In the genomic region with DNA sequence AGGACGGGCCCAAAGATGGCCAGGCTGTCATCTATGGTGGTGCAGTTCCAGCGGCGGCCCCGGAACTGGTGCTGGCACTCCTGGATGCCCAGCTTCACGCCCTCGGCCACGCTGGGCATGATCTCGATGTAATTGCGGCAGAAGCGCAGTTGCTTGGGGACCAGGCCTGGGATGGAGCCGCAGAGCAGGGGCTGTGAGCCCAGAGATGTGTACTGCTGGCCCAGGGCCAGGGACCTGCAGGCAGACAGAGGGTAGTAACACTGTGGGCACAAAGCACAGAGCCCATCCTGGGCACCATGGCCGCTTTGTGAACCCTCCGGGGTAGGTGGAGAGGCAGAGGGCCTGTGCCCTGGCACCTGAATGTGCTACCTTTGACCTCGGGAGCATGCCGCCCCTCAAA, we compare ENCODE assay signal across 1 cellular context.
TF ChIP-seq lines count a peak whose summit lies in the region.

No MANE protein-coding gene starts in this region.

TF ChIP-seq in H1, 55 proteins besides CTCF, POLR2A, EP300 and RAD21:
- peak; percentile 10 for TF ChIP-seq EZH2 (IDR thresholded peaks at IDR 0.05; ENCODE audit: low read depth, low read length, severe bottlenecking)
- TF ChIP-seq CBX8 (IDR thresholded peaks at IDR 0.05; ENCODE audit: borderline replicate concordance, low read depth, low read length), result no peak
- no peak for TF ChIP-seq RFX5 (IDR thresholded peaks at IDR 0.05; ENCODE audit: borderline replicate concordance, low read depth, low read length)
- no peak for TF ChIP-seq JUN (IDR thresholded peaks at IDR 0.05; ENCODE audit: low read depth, low read length)
